Comparison of ENCODE assay signal across 1 cellular context in the genomic region with DNA sequence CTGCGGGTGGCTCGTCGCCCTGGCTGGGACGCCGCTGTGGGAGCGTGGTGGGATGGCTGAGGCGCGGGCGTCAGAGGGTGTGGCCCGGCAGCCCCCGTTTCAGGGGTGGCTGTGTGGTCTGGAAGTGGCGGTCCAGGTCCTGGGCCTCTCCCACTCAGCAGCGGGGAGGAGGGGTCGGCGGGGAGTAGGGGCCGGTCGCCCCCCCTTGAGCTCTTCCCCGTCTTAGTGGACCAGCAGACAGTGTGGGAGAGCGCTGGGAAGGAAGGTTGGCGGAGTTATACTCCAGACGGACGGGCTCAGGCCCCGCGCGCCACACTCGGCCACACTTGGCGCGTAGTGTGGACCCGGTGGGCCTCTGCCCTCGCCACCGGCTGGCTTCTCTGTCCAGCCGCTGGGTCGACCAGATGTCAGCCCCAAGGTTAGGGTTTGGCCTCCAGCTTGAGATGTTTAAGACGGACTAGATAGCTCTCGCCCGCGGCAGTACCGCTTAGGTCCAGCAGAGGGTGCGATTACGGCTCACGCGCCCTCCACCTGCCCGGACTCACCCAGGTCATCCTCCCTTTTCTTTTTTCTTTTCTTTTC.
TF ChIP-seq lines count a peak whose summit lies in the region.

No MANE protein-coding gene starts in this region.

TF ChIP-seq in H1, 55 proteins besides CTCF, POLR2A, EP300 and RAD21:
- TF ChIP-seq MAX (IDR thresholded peaks at IDR 0.05) (peak; percentile 67), SP1 (IDR thresholded peaks at IDR 0.05; ENCODE audit: low read depth, low read length) (no peak)
